Comparison of ENCODE assay signal across 1 cellular context in the genomic region with DNA sequence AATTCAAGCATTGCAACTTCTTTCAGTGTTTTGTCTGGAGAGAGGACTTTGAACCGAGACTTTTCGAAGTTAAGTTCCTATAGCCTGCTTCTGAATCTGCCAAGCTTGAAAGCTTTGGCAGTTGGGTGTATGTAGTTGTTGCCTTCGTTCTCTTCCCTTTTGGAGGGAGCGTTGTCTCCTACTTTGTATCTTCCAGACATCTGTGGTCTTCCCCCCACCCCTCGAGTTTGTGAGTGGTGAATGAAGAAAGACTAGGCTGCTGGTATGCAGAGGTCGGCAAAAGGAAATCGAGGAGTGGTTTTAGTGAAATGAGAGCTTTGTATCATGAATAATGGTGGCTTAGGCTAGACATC.
TF ChIP-seq lines count a peak whose summit lies in the region.

No MANE protein-coding gene starts in this region.

TF ChIP-seq in SK-N-SH treated with all-trans-retinoic acid at 6 μM for 48 hours, 23 proteins besides CTCF, POLR2A, EP300 and RAD21 (continued from another document):
- no peak for TF ChIP-seq TSHZ2 (CRISPR knock-in tag; IDR thresholded peaks at IDR 0.05)
- no peak for TF ChIP-seq ZC3H10 (CRISPR knock-in tag; IDR thresholded peaks at IDR 0.05)
- TF ChIP-seq TCF4 (CRISPR knock-in tag; IDR thresholded peaks at IDR 0.05; ENCODE audit: borderline replicate concordance): no peak
- TF ChIP-seq TOX (CRISPR knock-in tag; IDR thresholded peaks at IDR 0.05; ENCODE audit: borderline replicate concordance): no peak
- no peak for TF ChIP-seq BACH2 (CRISPR knock-in tag; IDR thresholded peaks at IDR 0.05; ENCODE audit: borderline replicate concordance)
- no peak for TF ChIP-seq ZNF565 (CRISPR knock-in tag; conservative IDR thresholded peaks at IDR 0.05; ENCODE audit: low read depth)
- TF ChIP-seq ZFP30 (CRISPR knock-in tag; IDR thresholded peaks at IDR 0.05): no peak
- no peak for TF ChIP-seq OSR1 (CRISPR knock-in tag; IDR thresholded peaks at IDR 0.05)
- no peak for TF ChIP-seq ZNF70 (CRISPR knock-in tag; IDR thresholded peaks at IDR 0.05)
- no peak for TF ChIP-seq RARB (CRISPR knock-in tag; IDR thresholded peaks at IDR 0.05)
- TF ChIP-seq, protein P1, sequence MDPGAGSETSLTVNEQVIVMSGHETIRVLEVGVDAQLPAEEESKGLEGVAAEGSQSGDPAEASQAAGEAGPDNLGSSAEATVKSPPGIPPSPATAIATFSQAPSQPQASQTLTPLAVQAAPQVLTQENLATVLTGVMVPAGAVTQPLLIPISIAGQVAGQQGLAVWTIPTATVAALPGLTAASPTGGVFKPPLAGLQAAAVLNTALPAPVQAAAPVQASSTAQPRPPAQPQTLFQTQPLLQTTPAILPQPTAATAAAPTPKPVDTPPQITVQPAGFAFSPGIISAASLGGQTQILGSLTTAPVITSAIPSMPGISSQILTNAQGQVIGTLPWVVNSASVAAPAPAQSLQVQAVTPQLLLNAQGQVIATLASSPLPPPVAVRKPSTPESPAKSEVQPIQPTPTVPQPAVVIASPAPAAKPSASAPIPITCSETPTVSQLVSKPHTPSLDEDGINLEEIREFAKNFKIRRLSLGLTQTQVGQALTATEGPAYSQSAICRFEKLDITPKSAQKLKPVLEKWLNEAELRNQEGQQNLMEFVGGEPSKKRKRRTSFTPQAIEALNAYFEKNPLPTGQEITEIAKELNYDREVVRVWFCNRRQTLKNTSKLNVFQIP (CRISPR knock-in tag; IDR thresholded peaks at IDR 0.05; ENCODE audit: borderline replicate concordance, low read depth): no peak
TF ChIP-seq in SK-N-SH treated with all-trans-retinoic acid at 6 μM for 48 hours: peak in this region for 0.
